21 cellular contexts compared by ENCODE assay signal in genomic region chr5:55851675-55851979, GRCh38. TPM values are rescaled to one million over a fixed set of nuclear protein-coding genes. Genes with fewer than 3 reads are reported as not detected.
A peak's percentile ranks its signal among the peaks of the same experiment; 100 is the strongest.
DNase-seq lines count a peak whose midpoint lies in the region; ATAC-seq and TF ChIP-seq lines count a peak whose summit lies in the region.
"Had no signal": no experiment of that assay in that cellular context is flagged by ENCODE, and none has a peak within 500 bp of the region (broad histone marks: within the 10 kb centered on the region; RNA-seq: fewer than 3 reads in every experiment).

No MANE protein-coding gene starts in this region.

- BruUV-seq in MCF 10A (replicated peaks; lab: Mats Ljungman, UMichigan): TSS peak; percentile 67

- H3K36me3 Mint-ChIP-seq in MCF 10A (ENCODE audit: insufficient read depth, unreplicated experiment): no peaks in the 10 kb centered on the region
- H3K36me3 Mint-ChIP-seq in activated T-helper 1 cell treated with anti-CD3 and anti-CD28 coated beads, Interleukin-12 subunit alpha, Interleukin-12 subunit beta, Interleukin-2, Interleukin-4 antibody, amounts not matched to agents 30 ng/mL and 10 ng/mL and 1 ng/mL, durations not matched to agents 14 hours and 24 hours and 36 hours (ENCODE audit: low read depth): peaks cover 4% of the 10 kb centered on the region
- H3K36me3 Mint-ChIP-seq in effector memory CD8-positive, alpha-beta T cell (ENCODE audit: insufficient read depth): no peaks in the 10 kb centered on the region
- H3K36me3 Mint-ChIP-seq: activated naive CD8-positive, alpha-beta T cell; CD4-positive, alpha-beta memory T cell; memory B cell had no signal

- CTCF ChIA-PET in MCF 10A (lab: Yijun Ruan, JAX): interaction anchor here (0.7 to 1.8 kb wide), 4 partner anchors 84 to 138 kb away, joined by 3 to 4 read pairs (median 4); no protein-coding TSS in a partner anchor

- POLR2A ChIA-PET in MCF 10A (lab: Yijun Ruan, JAX): interaction anchor here (0.6 to 4.0 kb wide), 13 partner anchors 11 to 619 kb away, joined by 3 to 26 read pairs (median 6); partner anchors contain the start of genes DHX29 and MTREX

- intact Hi-C loops in MCF 10A (cut with micrococcal nuclease): loop anchor here (2.0 kb wide), 1 partner anchor 139 kb away; the partner anchor contains the start of gene SLC38A9
- intact Hi-C loops in breast epithelium (cut with DNase I; ENCODE audit: low total_unique reads): no loop called here
- intact Hi-C loops in activated T-helper 1 cell treated with anti-CD3 and anti-CD28 coated beads, Interleukin-12 subunit alpha, Interleukin-12 subunit beta, Interleukin-2, Interleukin-4 antibody, amounts not matched to agents 30 ng/mL and 10 ng/mL and 1 ng/mL, durations not matched to agents 14 hours and 24 hours and 36 hours (cut with micrococcal nuclease): no loop called here
- intact Hi-C loops in aorta (cut with DNase I): no loop called here

- H3K27me3 ChIP-seq in breast epithelium: no peaks in the 10 kb centered on the region
- H3K27me3 ChIP-seq in foreskin keratinocyte: no peaks in the 10 kb centered on the region
- no peaks in the 10 kb centered on the region for H3K27me3 ChIP-seq in aorta (ENCODE audit: control insufficient read depth in 1 of 2, insufficient read depth in 2 of 2, low read length in 1 of 2)
- H3K27me3 ChIP-seq: gastrocnemius medialis had no signal

- ATAC-seq in foreskin keratinocyte (peak; percentile 5), aorta (ENCODE audit: low FRiP score) (no peak), GM21825 (IDR thresholded peaks at IDR 0.05; ENCODE audit: unreplicated experiment) (no peak)
- ATAC-seq in effector memory CD8-positive, alpha-beta T cell (replicated peaks): no peak
- ATAC-seq: natural killer cell had no signal

- no peak for DNase-seq in MCF 10A (ENCODE audit: unreplicated experiment)
- no peak for DNase-seq in breast epithelium (ENCODE audit: low spot score in 2 of 2)
- no peak for DNase-seq in activated T-helper 1 cell treated with anti-CD3 and anti-CD28 coated beads, Interleukin-12 subunit alpha, Interleukin-12 subunit beta, Interleukin-2, Interleukin-4 antibody, amounts not matched to agents 30 ng/mL and 10 ng/mL and 1 ng/mL, durations not matched to agents 14 hours and 24 hours and 36 hours (ENCODE audit: low spot score)
- DNase-seq in foreskin keratinocyte: no peak
- no peak for DNase-seq in aorta
- no peak for DNase-seq in NCI-H1694 (lab: John Stamatoyannopoulos, UW)
- no peak for DNase-seq in effector memory CD8-positive, alpha-beta T cell
- DNase-seq: activated CD8-positive, alpha-beta T cell treated with anti-CD3 and anti-CD28 coated beads for 36 hours; activated T-cell treated with anti-CD3 and anti-CD28 coated beads, Interleukin-2, amount 50 U/mL, for 4 hours; CD4-positive, alpha-beta memory T cell; DMS79 treated with DMSO at 0.1 percent for 48 hours; gastrocnemius medialis; natural killer cell; NCI-H1694 treated with DMSO at 0.1 percent for 48 hours; NCI-H774 had no signal

- H3K9me3 Mint-ChIP-seq in MCF 10A (ENCODE audit: unreplicated experiment): no peaks in the 10 kb centered on the region
- H3K9me3 Mint-ChIP-seq in activated T-helper 1 cell treated with anti-CD3 and anti-CD28 coated beads, Interleukin-12 subunit alpha, Interleukin-12 subunit beta, Interleukin-2, Interleukin-4 antibody, amounts not matched to agents 30 ng/mL and 10 ng/mL and 1 ng/mL, durations not matched to agents 14 hours and 24 hours and 36 hours: peaks cover 4% of the 10 kb centered on the region
- H3K9me3 Mint-ChIP-seq in effector memory CD8-positive, alpha-beta T cell: peaks cover 0 to 2% of the 10 kb centered on the region in 2 donors
- H3K9me3 Mint-ChIP-seq: activated CD8-positive, alpha-beta T cell treated with anti-CD3 and anti-CD28 coated beads for 36 hours; activated T-cell treated with anti-CD3 and anti-CD28 coated beads, Interleukin-2, amount 50 U/mL, for 4 hours; memory B cell; natural killer cell had no signal

- peak overlapping the region; percentile 98 for H3K27ac Mint-ChIP-seq in MCF 10A (ENCODE audit: low read depth, unreplicated experiment)
- peak overlapping the region; percentile 20 for H3K27ac Mint-ChIP-seq in activated T-helper 1 cell treated with anti-CD3 and anti-CD28 coated beads, Interleukin-12 subunit alpha, Interleukin-12 subunit beta, Interleukin-2, Interleukin-4 antibody, amounts not matched to agents 30 ng/mL and 10 ng/mL and 1 ng/mL, durations not matched to agents 14 hours and 24 hours and 36 hours
- H3K27ac Mint-ChIP-seq in effector memory CD8-positive, alpha-beta T cell: no peak overlapping the region
- H3K27ac Mint-ChIP-seq: activated CD8-positive, alpha-beta T cell treated with anti-CD3 and anti-CD28 coated beads for 36 hours; activated naive CD8-positive, alpha-beta T cell; CD4-positive, alpha-beta memory T cell; memory B cell; natural killer cell had no signal

- H3K36me3 ChIP-seq in breast epithelium (no peaks in the 10 kb centered on the region), aorta (ENCODE audit: control insufficient read depth in 1 of 2, insufficient read depth in 2 of 2, low read length in 1 of 2) (no peaks in the 10 kb centered on the region)
- H3K36me3 ChIP-seq: gastrocnemius medialis had no signal

- H3K4me1 ChIP-seq in breast epithelium (no peaks in the 10 kb centered on the region), foreskin keratinocyte (peaks cover 30% of the 10 kb centered on the region), aorta (ENCODE audit: control insufficient read depth in 1 of 2, insufficient read depth in 2 of 2, low read length in 2 of 2) (no peaks in the 10 kb centered on the region)
- H3K4me1 ChIP-seq: gastrocnemius medialis had no signal

- H3K9me3 ChIP-seq in breast epithelium (no peaks in the 10 kb centered on the region), aorta (ENCODE audit: control insufficient read depth, low read length) (no peaks in the 10 kb centered on the region)
- H3K9me3 ChIP-seq: gastrocnemius medialis had no signal

- H3K4me3 ChIP-seq in breast epithelium (no peak overlapping the region), aorta (ENCODE audit: low read length in 2 of 2) (peak overlapping the region; percentile 21 to 65)
- H3K4me3 ChIP-seq: PC-9 had no signal

- peak overlapping the region; percentile 75 for H3K4me3 Mint-ChIP-seq in MCF 10A (ENCODE audit: unreplicated experiment)
- no peak overlapping the region for H3K4me3 Mint-ChIP-seq in activated T-helper 1 cell treated with anti-CD3 and anti-CD28 coated beads, Interleukin-12 subunit alpha, Interleukin-12 subunit beta, Interleukin-2, Interleukin-4 antibody, amounts not matched to agents 30 ng/mL and 10 ng/mL and 1 ng/mL, durations not matched to agents 14 hours and 24 hours and 36 hours
- no peak overlapping the region for H3K4me3 Mint-ChIP-seq in effector memory CD8-positive, alpha-beta T cell
- H3K4me3 Mint-ChIP-seq: activated CD8-positive, alpha-beta T cell treated with anti-CD3 and anti-CD28 coated beads for 36 hours; activated naive CD8-positive, alpha-beta T cell; activated T-cell treated with anti-CD3 and anti-CD28 coated beads, Interleukin-2, amount 50 U/mL, for 4 hours; memory B cell; natural killer cell had no signal

- H3K4me1 Mint-ChIP-seq in MCF 10A (ENCODE audit: insufficient read depth, unreplicated experiment): peaks cover 37% of the 10 kb centered on the region
- peaks cover 65% of the 10 kb centered on the region for H3K4me1 Mint-ChIP-seq in activated T-helper 1 cell treated with anti-CD3 and anti-CD28 coated beads, Interleukin-12 subunit alpha, Interleukin-12 subunit beta, Interleukin-2, Interleukin-4 antibody, amounts not matched to agents 30 ng/mL and 10 ng/mL and 1 ng/mL, durations not matched to agents 14 hours and 24 hours and 36 hours (ENCODE audit: low read depth)
- peaks cover 0 to 13% of the 10 kb centered on the region in 2 donors for H3K4me1 Mint-ChIP-seq in effector memory CD8-positive, alpha-beta T cell (ENCODE audit: low read depth in 2 of 2)
- H3K4me1 Mint-ChIP-seq: memory B cell had no signal

- TF ChIP-seq POLR2A in breast epithelium (IDR thresholded peaks at IDR 0.05): no peak

- TF ChIP-seq CTCF in MCF 10A (IDR thresholded peaks at IDR 0.05; ENCODE audit: unreplicated experiment) (no peak), breast epithelium (IDR thresholded peaks at IDR 0.05) (no peak), foreskin keratinocyte (conservative IDR thresholded peaks at IDR 0.05) (no peak)

- H3K27me3 Mint-ChIP-seq in MCF 10A (ENCODE audit: insufficient read depth, unreplicated experiment): no peaks in the 10 kb centered on the region
- H3K27me3 Mint-ChIP-seq in activated T-helper 1 cell treated with anti-CD3 and anti-CD28 coated beads, Interleukin-12 subunit alpha, Interleukin-12 subunit beta, Interleukin-2, Interleukin-4 antibody, amounts not matched to agents 30 ng/mL and 10 ng/mL and 1 ng/mL, durations not matched to agents 14 hours and 24 hours and 36 hours (ENCODE audit: insufficient read depth): peaks cover 2% of the 10 kb centered on the region
- peaks cover 29 to 39% of the 10 kb centered on the region in 2 donors for H3K27me3 Mint-ChIP-seq in effector memory CD8-positive, alpha-beta T cell
- H3K27me3 Mint-ChIP-seq: progenitor cell of endocrine pancreas had no signal

- 33 to 34% methylated on average over 2 of the region's 2 CpGs for WGBS in aorta, 2 donors

- H3K27ac ChIP-seq in breast epithelium: no peak overlapping the region
- peak overlapping the region; percentile 66 for H3K27ac ChIP-seq in foreskin keratinocyte
- H3K27ac ChIP-seq in aorta (ENCODE audit: low read depth in 1 of 2, low read length in 2 of 2): no peak overlapping the region
- H3K27ac ChIP-seq: gastrocnemius medialis, PC-9 had no signal

RNA-seq across cellular contexts. Expression of gene IL31RA, which starts 0.5 kb away (rescaled TPM):
- total RNA-seq in MCF 10A (2022) (5.8 and 6.4 TPM in 2 replicates), breast epithelium (not detected), foreskin keratinocyte (3.4 and 5.7 TPM in 2 replicates), aorta (1 to 10 TPM; 2.3 to 3.7 TPM)
- 0.44 and 0.80 TPM in 2 replicates for total RNA-seq in activated T-helper 1 cell treated with anti-CD3 and anti-CD28 coated beads, Interleukin-12 subunit alpha, Interleukin-12 subunit beta, Interleukin-2, Interleukin-4 antibody, amounts not matched to agents 30 ng/mL and 10 ng/mL and 1 ng/mL, durations not matched to agents 14 hours and 24 hours and 36 hours
- polyA plus RNA-seq in foreskin keratinocyte (1.0 and 1.7 TPM in 2 replicates), aorta (1 to 10 TPM in 1 of 2 donors, under 1 TPM in 1; 0.36 to 1.3 TPM)
- total RNA-seq: activated CD8-positive, alpha-beta T cell treated with anti-CD3 and anti-CD28 coated beads for 36 hours; activated T-cell treated with anti-CD3 and anti-CD28 coated beads, Interleukin-2, amount 50 U/mL, for 4 hours; CD4-positive, alpha-beta memory T cell; natural killer cell; temporal lobe had no signal
- polyA plus RNA-seq: CD4-positive, alpha-beta memory T cell had no signal

Comparison
In these comparisons a context has a peak if more than half of its experiments do, and no peak if none do; other contexts are left out.
1. H3K27ac Mint-ChIP-seq: peak in MCF 10A (single experiment) and activated T-helper 1 cell treated with anti-CD3 and anti-CD28 coated beads, Interleukin-12 subunit alpha, Interleukin-12 subunit beta, Interleukin-2, Interleukin-4 antibody, amounts not matched to agents 30 ng/mL and 10 ng/mL and 1 ng/mL, durations not matched to agents 14 hours and 24 hours and 36 hours (single experiment); none in effector memory CD8-positive, alpha-beta T cell (0 of 2).
2. H3K4me3 ChIP-seq: peak in aorta (2 of 2); none in breast epithelium (0 of 3).